In genomic region chr9:111877420-111877819, GRCh38 we compare ENCODE assay signal across 28 cellular contexts.
"Had no signal": no experiment of that assay in that cellular context is flagged by ENCODE, and none has a peak within 500 bp of the region (broad histone marks: within the 10 kb centered on the region; RNA-seq: fewer than 3 reads in every experiment).

No MANE protein-coding gene starts in this region.

- H3K27me3 ChIP-seq: neural progenitor cell, right lobe of liver, sigmoid colon, spleen, suprapubic skin, testis, tibial artery, transverse colon, upper lobe of right lung, uterus had no signal

- H3K4me3 ChIP-seq: neural progenitor cell, psoas muscle, right lobe of liver, sigmoid colon, smooth muscle cell, spleen, suprapubic skin, testis, tibial artery, transverse colon, upper lobe of right lung, uterus had no signal

- DNase-seq: naive thymus-derived CD4-positive, alpha-beta T cell; natural killer cell; occipital lobe; posterior cingulate gyrus; psoas muscle; right cardiac atrium; right lobe of liver; sigmoid colon; spleen; stimulated activated CD4-positive, alpha-beta T cell treated with anti-CD3 and anti-CD28 coated beads, Interleukin-12 subunit alpha, Interleukin-12 subunit beta, amount 100 ng/mL, for 4 hours; stimulated activated CD4-positive, alpha-beta T cell treated with anti-CD3 and anti-CD28 coated beads, Interleukin-1b, Interleukin-23, amount 100 ng/mL, for 48 hours; stimulated activated CD4-positive, alpha-beta T cell treated with anti-CD3 and anti-CD28 coated beads, Interleukin-4, amount 100 ng/mL, for 1 hour; stimulated activated CD4-positive, alpha-beta T cell treated with anti-CD3 and anti-CD28 coated beads, Interleukin-4, amount 100 ng/mL, for 4 hours; stimulated activated CD8-positive, alpha-beta memory T cell treated with anti-CD3 and anti-CD28 coated beads, Interleukin-4, amount 100 ng/mL, for 48 hours; stimulated activated naive CD4-positive, alpha-beta T cell; stimulated activated naive CD8-positive, alpha-beta T cell treated with anti-CD3 and anti-CD28 coated beads, Interleukin-15, amount 100 ng/mL, for 72 hours; stimulated activated naive CD8-positive, alpha-beta T cell treated with anti-CD3 and anti-CD28 coated beads, Interleukin-15, Interleukin-2, amounts not matched to agents 100 U/mL and 50 U/mL, for 24 hours; substantia nigra; testis; tibial artery; transverse colon; upper lobe of right lung; uterus had no signal

- ATAC-seq: naive thymus-derived CD4-positive, alpha-beta T cell; natural killer cell; psoas muscle; right cardiac atrium; right lobe of liver; stimulated activated memory B cell treated with anti-CD40 and anti-IgM and Interleukin-4, amounts not matched to agents 10 μg/mL and 1 μg/mL and 100 μg/mL, for 72 hours; stimulated activated naive CD8-positive, alpha-beta T cell treated with anti-CD3 and anti-CD28 coated beads, Interleukin-15, amount 100 ng/mL, for 72 hours; stimulated activated naive CD8-positive, alpha-beta T cell treated with anti-CD3 and anti-CD28 coated beads, Interleukin-15, Interleukin-2, amounts not matched to agents 100 U/mL and 50 U/mL, for 24 hours; upper lobe of right lung had no signal

- H3K4me2 ChIP-seq: neural progenitor cell, smooth muscle cell had no signal

- H3K9me3 ChIP-seq: psoas muscle, right lobe of liver, sigmoid colon, suprapubic skin, testis, tibial artery, uterus had no signal

- H3K9ac ChIP-seq: neural progenitor cell, parathyroid adenoma had no signal

- H3K36me3 ChIP-seq: neural progenitor cell, right lobe of liver, sigmoid colon, spleen, suprapubic skin, tibial artery, transverse colon, upper lobe of right lung, uterus had no signal

- H3K27ac ChIP-seq: neural progenitor cell, parathyroid adenoma, psoas muscle, right lobe of liver, sigmoid colon, spleen, suprapubic skin, testis, tibial artery, transverse colon, upper lobe of right lung, uterus had no signal

- H3K4me1 ChIP-seq: neural progenitor cell, parathyroid adenoma, psoas muscle, right lobe of liver, sigmoid colon, spleen, suprapubic skin, testis, tibial artery, transverse colon, upper lobe of right lung, uterus had no signal

- H2AFZ ChIP-seq: neural progenitor cell, parathyroid adenoma had no signal

- H3K79me2 ChIP-seq: parathyroid adenoma had no signal
